16 cellular contexts compared by ENCODE assay signal in genomic region chr7:28348631-28349030, GRCh38.
DNase-seq lines count a peak whose midpoint lies in the region; ATAC-seq and TF ChIP-seq lines count a peak whose summit lies in the region.
"Had no signal": no experiment of that assay in that cellular context is flagged by ENCODE, and none has a peak within 500 bp of the region (broad histone marks: within the 10 kb centered on the region; RNA-seq: fewer than 3 reads in every experiment).

No MANE protein-coding gene starts in this region.

- H3K4me3 ChIP-seq in left lung, result no peak overlapping the region
- H3K4me3 ChIP-seq in suprapubic skin, result no peak overlapping the region
- H3K4me3 ChIP-seq in BE2C (ENCODE audit: low read depth, low read length), result no peak overlapping the region
- H3K4me3 ChIP-seq: thoracic aorta had no signal

- H3K4me1 ChIP-seq in left lung (no peaks in the 10 kb centered on the region), suprapubic skin (peaks cover 20% of the 10 kb centered on the region), BE2C (no peaks in the 10 kb centered on the region; the same call in 1 of the 2 replicates)
- H3K4me1 ChIP-seq: parathyroid adenoma had no signal

- peak overlapping the region in 3 of 5 experiments; percentile 4 to 63 (median 57) for H3K27ac Mint-ChIP-seq in brain
- H3K27ac Mint-ChIP-seq: activated CD8-positive, alpha-beta T cell treated with anti-CD3 and anti-CD28 coated beads, Interleukin-2, amount 10 ng/mL, durations not matched to agents 7 days and 5 days; activated naive CD4-positive, alpha-beta T cell treated with anti-CD3 and anti-CD28 coated beads, Interleukin-2, amount 50 U/mL, for 72 hours had no signal

- H3K36me3 Mint-ChIP-seq in brain, result no peaks in the 10 kb centered on the region
- H3K36me3 Mint-ChIP-seq: activated naive CD4-positive, alpha-beta T cell treated with anti-CD3 and anti-CD28 coated beads, Interleukin-2, amount 50 U/mL, for 72 hours had no signal

- H3K27me3 Mint-ChIP-seq in brain, result no peaks in the 10 kb centered on the region

- H3K4me1 Mint-ChIP-seq in brain, result peaks cover 28% of the 10 kb centered on the region

- H3K27ac ChIP-seq in left lung (no peak overlapping the region), suprapubic skin (peak overlapping the region; percentile 9)
- H3K27ac ChIP-seq: parathyroid adenoma, thoracic aorta had no signal

- DNase-seq in DMS153 (lab: John Stamatoyannopoulos, UW) (peak; percentile 53), DMS153 treated with DMSO at 0.1 percent for 48 hours (lab: John Stamatoyannopoulos, UW; ENCODE audit: unreplicated experiment) (no peak), left lung (peak in 1 of 2 donors; percentile 35), suprapubic skin (ENCODE audit: low spot score in 2 of 2) (no peak), nucleus accumbens (lab: John Stamatoyannopoulos, UW) (no peak), BE2C (no peak)
- DNase-seq: activated CD8-positive, alpha-beta T cell treated with anti-CD3 and anti-CD28 coated beads, Interleukin-2, amount 10 ng/mL, durations not matched to agents 7 days and 5 days; cortex of kidney; NCI-H1694 treated with DMSO at 0.1 percent for 48 hours; SIG-M5; T-helper 2 cell had no signal

- TF ChIP-seq EP300 in suprapubic skin (IDR thresholded peaks at IDR 0.05), result no peak

- H3K9me3 ChIP-seq in left lung, result no peaks in the 10 kb centered on the region
- H3K9me3 ChIP-seq in suprapubic skin, result no peaks in the 10 kb centered on the region
- no peaks in the 10 kb centered on the region for H3K9me3 ChIP-seq in BE2C
- H3K9me3 ChIP-seq: thoracic aorta had no signal

- intact Hi-C loops in left lung (cut with DNase I), result no loop called here

- H3K36me3 ChIP-seq in left lung (no peaks in the 10 kb centered on the region), suprapubic skin (no peaks in the 10 kb centered on the region), BE2C (no peaks in the 10 kb centered on the region)
- H3K36me3 ChIP-seq: thoracic aorta had no signal

- WGBS in suprapubic skin, result 33% methylated on average over 5 of the region's 5 CpGs

- H3K27me3 ChIP-seq in left lung, result no peaks in the 10 kb centered on the region
- no peaks in the 10 kb centered on the region for H3K27me3 ChIP-seq in suprapubic skin
- no peaks in the 10 kb centered on the region for H3K27me3 ChIP-seq in BE2C

- ATAC-seq in left lung, result peak; percentile 91
- ATAC-seq in HG03432 (IDR thresholded peaks at IDR 0.05; ENCODE audit: unreplicated experiment), result no peak
- ATAC-seq: activated CD8-positive, alpha-beta T cell treated with anti-CD3 and anti-CD28 coated beads, Interleukin-2, amount 10 ng/mL, durations not matched to agents 7 days and 5 days; activated naive CD4-positive, alpha-beta T cell treated with anti-CD3 and anti-CD28 coated beads, Interleukin-2, amount 50 U/mL, for 72 hours had no signal

- TF ChIP-seq POLR2A in suprapubic skin (IDR thresholded peaks at IDR 0.05), result no peak

- H3K9me3 Mint-ChIP-seq in brain, result peaks cover 0 to 13% (median 2%) of the 10 kb centered on the region in 5 experiments

- H3K4me3 Mint-ChIP-seq in brain, result no peak overlapping the region
- H3K4me3 Mint-ChIP-seq: activated CD8-positive, alpha-beta T cell treated with anti-CD3 and anti-CD28 coated beads, Interleukin-2, amount 10 ng/mL, durations not matched to agents 7 days and 5 days had no signal

- no peak for TF ChIP-seq CTCF in brain (conservative IDR thresholded peaks at IDR 0.05)
- no peak for TF ChIP-seq CTCF in left lung (IDR thresholded peaks at IDR 0.05)
- TF ChIP-seq CTCF in suprapubic skin (IDR thresholded peaks at IDR 0.05), result no peak
- TF ChIP-seq CTCF in BE2C (IDR thresholded peaks at IDR 0.05; ENCODE audit: low read depth, low read length), result no peak
